16 cellular contexts compared by ENCODE assay signal in genomic region chr4:126777649-126778048, GRCh38.
DNase-seq lines count a peak whose midpoint lies in the region; TF ChIP-seq lines count a peak whose summit lies in the region.
"Had no signal": no experiment of that assay in that cellular context is flagged by ENCODE, and none has a peak within 500 bp of the region (broad histone marks: within the 10 kb centered on the region; RNA-seq: fewer than 3 reads in every experiment).

No MANE protein-coding gene starts in this region.

- peak overlapping the region; percentile 56 for H3K9ac ChIP-seq in mammary epithelial cell (ENCODE audit: insufficient read depth, low read length)

- no peak for TF ChIP-seq CTCF in AG09309 (IDR thresholded peaks at IDR 0.05; ENCODE audit: control insufficient read depth, insufficient read depth, low read depth, low read length, missing control alignments)
- TF ChIP-seq CTCF in mammary epithelial cell (conservative IDR thresholded peaks at IDR 0.05 in 1 of 2, IDR thresholded peaks at IDR 0.05 in 1 of 2; ENCODE audit: extremely low read depth in 1 of 2, insufficient read depth in 1 of 2, low read depth in 1 of 2, low read length in 2 of 2) = no peak

- H3K79me2 ChIP-seq in mammary epithelial cell (ENCODE audit: insufficient read depth, low read length) = peaks cover 10% of the 10 kb centered on the region

- H3K27ac ChIP-seq in mammary epithelial cell (ENCODE audit: insufficient read depth, low read depth, low read length) = peak overlapping the region; percentile 83
- H3K27ac ChIP-seq: esophagus squamous epithelium had no signal

- WGBS in mammary epithelial cell (ENCODE audit: low coverage, missing lambda C conversion rate) = 31% methylated on average over 1 of the region's 1 CpG

- DNase-seq in AG09309 (ENCODE audit: low read depth) (peak; percentile 56), LHCN-M2 (ENCODE audit: low read depth) (peak; percentile 97), mammary epithelial cell (peak; percentile 25), glomerular visceral epithelial cell (ENCODE audit: extremely low spot score) (peak; percentile 7), GF-D8 (lab: John Stamatoyannopoulos, UW) (no peak), NCI-H1694 treated with DMSO at 0.1 percent for 48 hours (lab: John Stamatoyannopoulos, UW) (no peak), NCI-H524 (lab: John Stamatoyannopoulos, UW) (no peak)
- DNase-seq in stimulated activated CD4-positive, alpha-beta T cell treated with anti-CD3 and anti-CD28 coated beads, Interleukin-1b, Interleukin-23, amount 100 ng/mL, for 48 hours = no peak
- DNase-seq: activated CD8-positive, alpha-beta memory T cell treated with anti-CD3 and anti-CD28 coated beads, Interleukin-2, amount 10 ng/mL, durations not matched to agents 7 days and 5 days; activated naive CD4-positive, alpha-beta T cell; AML-193; cerebellar nuclear complex; DMS153; esophagus squamous epithelium; midbrain; NCI-H1048 had no signal

- intact Hi-C loops in mammary epithelial cell (cut with micrococcal nuclease) = loop anchor here (5.0 kb wide), 2 partner anchors 75 to 150 kb away; no protein-coding TSS in a partner anchor

- no peak overlapping the region for H2AFZ ChIP-seq in mammary epithelial cell (ENCODE audit: low read depth, low read length)

- peak overlapping the region; percentile 80 for H3K4me2 ChIP-seq in mammary epithelial cell (ENCODE audit: insufficient read depth, low read depth, low read length)

- no TSS peak for BruUV-seq in mammary epithelial cell (replicated peaks; lab: Mats Ljungman, UMichigan)

- H4K20me1 ChIP-seq in mammary epithelial cell (ENCODE audit: insufficient read depth, low read length) = no peaks in the 10 kb centered on the region

- in situ Hi-C loops in mammary epithelial cell (cut with MboI; ENCODE audit: low sequenced_read_pairs in 2 of 2) = no loop called here

- H3K36me3 ChIP-seq in mammary epithelial cell (ENCODE audit: insufficient read depth, low read length) = no peaks in the 10 kb centered on the region
- H3K36me3 ChIP-seq: esophagus squamous epithelium had no signal

- H3K27me3 ChIP-seq in mammary epithelial cell (ENCODE audit: insufficient read depth, low read length) = no peaks in the 10 kb centered on the region
- H3K27me3 ChIP-seq: esophagus squamous epithelium had no signal

- H3K4me1 ChIP-seq in mammary epithelial cell (ENCODE audit: insufficient read depth, low read length) = peaks cover 5% of the 10 kb centered on the region
- H3K4me1 ChIP-seq: esophagus squamous epithelium had no signal

- H3K4me3 ChIP-seq in AG09309 (ENCODE audit: control insufficient read depth, low read depth, low read length) = no peak overlapping the region
- peak overlapping the region in 2 of 3 experiments; percentile 45 to 60 for H3K4me3 ChIP-seq in mammary epithelial cell (replicated peaks in 1 of 3; ENCODE audit: insufficient read depth in 1 of 3, low read depth in 2 of 3, low read length in 3 of 3)
- H3K4me3 ChIP-seq: esophagus squamous epithelium had no signal

- dilution Hi-C loops in mammary epithelial cell (cut with HindIII; ENCODE audit: low sequenced_read_pairs) = no loop called here

- CTCF ChIA-PET in mammary epithelial cell (lab: Charles Lee; ENCODE audit: low non-redundant PET) = no interaction called here

- no peaks in the 10 kb centered on the region for H3K9me3 ChIP-seq in mammary epithelial cell (replicated peaks; ENCODE audit: insufficient read depth, low read length)
- H3K9me3 ChIP-seq: esophagus squamous epithelium had no signal

Comparison
In these comparisons a context has a peak if more than half of its experiments do, and no peak if none do; other contexts are left out.
1. DNase-seq: peak in AG09309 (single experiment), LHCN-M2 (single experiment), mammary epithelial cell (single experiment) and glomerular visceral epithelial cell (single experiment); none in GF-D8 (single experiment), NCI-H1694 treated with DMSO at 0.1 percent for 48 hours (single experiment), NCI-H524 (0 of 2) and stimulated activated CD4-positive, alpha-beta T cell treated with anti-CD3 and anti-CD28 coated beads, Interleukin-1b, Interleukin-23, amount 100 ng/mL, for 48 hours (single experiment).